27 cellular contexts compared by ENCODE assay signal in the genomic region with DNA sequence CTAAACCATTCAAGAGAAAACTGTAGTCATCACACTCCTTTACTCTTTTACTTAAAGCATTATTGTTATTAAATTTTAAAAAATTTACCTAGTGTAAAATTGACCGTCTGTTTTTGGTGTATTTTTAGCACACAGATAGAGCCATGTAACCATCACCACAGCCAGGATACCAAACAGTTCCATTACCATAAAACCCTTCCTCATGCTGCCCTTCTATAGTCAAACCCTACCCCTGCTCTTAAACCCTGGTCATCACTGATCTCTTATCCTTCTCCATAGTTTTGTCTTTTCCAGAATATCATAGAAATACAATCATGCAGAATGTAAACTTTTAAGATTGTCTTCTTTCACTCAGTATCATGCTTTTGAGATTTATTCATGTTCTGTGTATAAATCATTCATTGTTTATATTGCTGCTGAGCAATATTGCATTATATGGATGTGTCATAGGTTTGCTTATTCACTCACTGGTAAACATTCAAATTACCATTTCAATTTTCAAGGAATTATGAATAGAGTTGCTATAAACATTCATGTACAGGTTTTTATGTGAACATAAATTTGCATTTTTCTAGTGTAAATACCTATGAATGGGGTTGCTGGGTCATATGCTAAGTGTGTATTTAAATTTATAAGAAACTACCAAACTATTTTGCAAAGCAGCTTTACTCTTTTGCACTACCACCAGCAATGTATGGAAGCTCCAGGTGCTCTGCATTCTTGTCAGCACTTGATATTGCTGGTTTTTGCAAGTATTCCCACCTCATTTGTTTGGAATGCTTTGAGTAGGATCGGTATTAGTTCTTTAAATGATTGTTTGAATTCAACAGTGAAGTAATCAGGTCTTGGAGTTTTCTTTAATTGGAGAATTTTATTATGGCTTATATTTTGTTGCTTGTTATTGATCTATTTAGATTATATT.
"Had no signal": no experiment of that assay in that cellular context is flagged by ENCODE, and none has a peak within 500 bp of the region (broad histone marks: within the 10 kb centered on the region; RNA-seq: fewer than 3 reads in every experiment).

No MANE protein-coding gene starts in this region.

- H2AFZ ChIP-seq: hepatocyte, neural progenitor cell had no signal

- H3K9me3 Mint-ChIP-seq: activated naive CD8-positive, alpha-beta T cell treated with anti-CD3 and anti-CD28 coated beads for 36 hours; central memory CD8-positive, alpha-beta T cell had no signal

- DNase-seq: activated CD4-positive, alpha-beta T cell treated with anti-CD3 and anti-CD28 coated beads for 1 hour; activated CD8-positive, alpha-beta memory T cell treated with anti-CD3 and anti-CD28 coated beads for 24 hours; activated CD8-positive, alpha-beta memory T cell treated with anti-CD3 and anti-CD28 coated beads, Interleukin-2, amount 50 U/mL, for 48 hours; activated gamma-delta T cell treated with Interleukin-2 at 50 U/mL for 16 hours; activated naive CD8-positive, alpha-beta T cell treated with anti-CD3 and anti-CD28 coated beads for 36 hours; anterior cingulate cortex; effector CD4-positive, alpha-beta T cell; islet precursor cell; naive thymus-derived CD4-positive, alpha-beta T cell; stimulated activated CD4-positive, alpha-beta T cell treated with anti-CD3 and anti-CD28 coated beads, Interleukin-12 subunit alpha, Interleukin-12 subunit beta, amount 100 ng/mL, for 4 hours; stimulated activated CD4-positive, alpha-beta T cell treated with anti-CD3 and anti-CD28 coated beads, Interleukin-1b, Interleukin-23, amount 100 ng/mL, for 48 hours; stimulated activated naive CD4-positive, alpha-beta T cell treated with Interleukin-2 at 50 U/mL for 16 hours; substantia nigra; SW 1271; T-helper 2 cell; tibial artery; uterus; WERI-Rb-1 had no signal

- H3K4me3 ChIP-seq: coronary artery, esophagus muscularis mucosa, hepatocyte, neural progenitor cell, prostate gland, right atrium auricular region, tibial artery, uterus had no signal

- H3K36me3 ChIP-seq: esophagus muscularis mucosa, neural progenitor cell, prostate gland, right atrium auricular region, tibial artery, uterus, WERI-Rb-1 had no signal

- H3K9me3 ChIP-seq: esophagus muscularis mucosa, prostate gland, right atrium auricular region, tibial artery, uterus had no signal

- H3K4me3 Mint-ChIP-seq: activated naive CD8-positive, alpha-beta T cell treated with anti-CD3 and anti-CD28 coated beads for 36 hours; brain; central memory CD8-positive, alpha-beta T cell; naive thymus-derived CD4-positive, alpha-beta T cell; neural progenitor cell had no signal

- H3K27ac Mint-ChIP-seq: activated naive CD8-positive, alpha-beta T cell treated with anti-CD3 and anti-CD28 coated beads for 36 hours; brain; naive thymus-derived CD4-positive, alpha-beta T cell; neural progenitor cell had no signal

- H3K27ac ChIP-seq: coronary artery, esophagus muscularis mucosa, hepatocyte, neural progenitor cell, prostate gland, right atrium auricular region, tibial artery, uterus, WERI-Rb-1 had no signal

- H3K4me1 Mint-ChIP-seq: activated naive CD8-positive, alpha-beta T cell treated with anti-CD3 and anti-CD28 coated beads for 36 hours; brain; central memory CD8-positive, alpha-beta T cell; neural progenitor cell had no signal

- H3K27me3 Mint-ChIP-seq: brain; central memory CD8-positive, alpha-beta T cell had no signal

- H3K36me3 Mint-ChIP-seq: activated naive CD8-positive, alpha-beta T cell treated with anti-CD3 and anti-CD28 coated beads for 36 hours; brain; neural progenitor cell had no signal

- H3K4me2 ChIP-seq: hepatocyte, neural progenitor cell had no signal

- ATAC-seq: left lobe of liver; naive thymus-derived CD4-positive, alpha-beta T cell had no signal

- H3K27me3 ChIP-seq: esophagus muscularis mucosa, hepatocyte, neural progenitor cell, right atrium auricular region, tibial artery, uterus had no signal

- H3K79me2 ChIP-seq: hepatocyte had no signal

- H3K4me1 ChIP-seq: neural progenitor cell, prostate gland, uterus had no signal
